ENCODE assay signal across 1 cellular context in genomic region chrX:131764224-131764623, GRCh38.
TF ChIP-seq lines count a peak whose summit lies in the region.

No MANE protein-coding gene starts in this region.

TF ChIP-seq in GM12878, 131 proteins besides CTCF, POLR2A, EP300 and RAD21:
- no peak for TF ChIP-seq GATAD2B (conservative IDR thresholded peaks at IDR 0.05; ENCODE audit: low read depth)
- TF ChIP-seq ZBTB40 (IDR thresholded peaks at IDR 0.05; ENCODE audit: borderline replicate concordance), result no peak
- TF ChIP-seq NFIC (IDR thresholded peaks at IDR 0.05; ENCODE audit: low read depth, low read length), result no peak
- TF ChIP-seq, protein P1, sequence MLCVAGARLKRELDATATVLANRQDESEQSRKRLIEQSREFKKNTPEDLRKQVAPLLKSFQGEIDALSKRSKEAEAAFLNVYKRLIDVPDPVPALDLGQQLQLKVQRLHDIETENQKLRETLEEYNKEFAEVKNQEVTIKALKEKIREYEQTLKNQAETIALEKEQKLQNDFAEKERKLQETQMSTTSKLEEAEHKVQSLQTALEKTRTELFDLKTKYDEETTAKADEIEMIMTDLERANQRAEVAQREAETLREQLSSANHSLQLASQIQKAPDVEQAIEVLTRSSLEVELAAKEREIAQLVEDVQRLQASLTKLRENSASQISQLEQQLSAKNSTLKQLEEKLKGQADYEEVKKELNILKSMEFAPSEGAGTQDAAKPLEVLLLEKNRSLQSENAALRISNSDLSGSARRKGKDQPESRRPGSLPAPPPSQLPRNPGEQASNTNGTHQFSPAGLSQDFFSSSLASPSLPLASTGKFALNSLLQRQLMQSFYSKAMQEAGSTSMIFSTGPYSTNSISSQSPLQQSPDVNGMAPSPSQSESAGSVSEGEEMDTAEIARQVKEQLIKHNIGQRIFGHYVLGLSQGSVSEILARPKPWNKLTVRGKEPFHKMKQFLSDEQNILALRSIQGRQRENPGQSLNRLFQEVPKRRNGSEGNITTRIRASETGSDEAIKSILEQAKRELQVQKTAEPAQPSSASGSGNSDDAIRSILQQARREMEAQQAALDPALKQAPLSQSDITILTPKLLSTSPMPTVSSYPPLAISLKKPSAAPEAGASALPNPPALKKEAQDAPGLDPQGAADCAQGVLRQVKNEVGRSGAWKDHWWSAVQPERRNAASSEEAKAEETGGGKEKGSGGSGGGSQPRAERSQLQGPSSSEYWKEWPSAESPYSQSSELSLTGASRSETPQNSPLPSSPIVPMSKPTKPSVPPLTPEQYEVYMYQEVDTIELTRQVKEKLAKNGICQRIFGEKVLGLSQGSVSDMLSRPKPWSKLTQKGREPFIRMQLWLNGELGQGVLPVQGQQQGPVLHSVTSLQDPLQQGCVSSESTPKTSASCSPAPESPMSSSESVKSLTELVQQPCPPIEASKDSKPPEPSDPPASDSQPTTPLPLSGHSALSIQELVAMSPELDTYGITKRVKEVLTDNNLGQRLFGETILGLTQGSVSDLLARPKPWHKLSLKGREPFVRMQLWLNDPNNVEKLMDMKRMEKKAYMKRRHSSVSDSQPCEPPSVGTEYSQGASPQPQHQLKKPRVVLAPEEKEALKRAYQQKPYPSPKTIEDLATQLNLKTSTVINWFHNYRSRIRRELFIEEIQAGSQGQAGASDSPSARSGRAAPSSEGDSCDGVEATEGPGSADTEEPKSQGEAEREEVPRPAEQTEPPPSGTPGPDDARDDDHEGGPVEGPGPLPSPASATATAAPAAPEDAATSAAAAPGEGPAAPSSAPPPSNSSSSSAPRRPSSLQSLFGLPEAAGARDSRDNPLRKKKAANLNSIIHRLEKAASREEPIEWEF (IDR thresholded peaks at IDR 0.05; ENCODE audit: insufficient replicate concordance, low read depth, low read length), result no peak
- TF ChIP-seq JUND (IDR thresholded peaks at IDR 0.05; ENCODE audit: low read depth, low read length), result no peak
- no peak for TF ChIP-seq FOS (IDR thresholded peaks at IDR 0.05; ENCODE audit: borderline replicate concordance, extremely low read depth, insufficient read length)
- TF ChIP-seq ZNF207 (IDR thresholded peaks at IDR 0.05; ENCODE audit: borderline replicate concordance), result no peak
- no peak for TF ChIP-seq SUZ12 (IDR thresholded peaks at IDR 0.05; ENCODE audit: unreplicated experiment)
- no peak for TF ChIP-seq NBN (IDR thresholded peaks at IDR 0.05)
- TF ChIP-seq PRDM15 (CRISPR knock-in tag; IDR thresholded peaks at IDR 0.05), result no peak
- TF ChIP-seq, protein P2, sequence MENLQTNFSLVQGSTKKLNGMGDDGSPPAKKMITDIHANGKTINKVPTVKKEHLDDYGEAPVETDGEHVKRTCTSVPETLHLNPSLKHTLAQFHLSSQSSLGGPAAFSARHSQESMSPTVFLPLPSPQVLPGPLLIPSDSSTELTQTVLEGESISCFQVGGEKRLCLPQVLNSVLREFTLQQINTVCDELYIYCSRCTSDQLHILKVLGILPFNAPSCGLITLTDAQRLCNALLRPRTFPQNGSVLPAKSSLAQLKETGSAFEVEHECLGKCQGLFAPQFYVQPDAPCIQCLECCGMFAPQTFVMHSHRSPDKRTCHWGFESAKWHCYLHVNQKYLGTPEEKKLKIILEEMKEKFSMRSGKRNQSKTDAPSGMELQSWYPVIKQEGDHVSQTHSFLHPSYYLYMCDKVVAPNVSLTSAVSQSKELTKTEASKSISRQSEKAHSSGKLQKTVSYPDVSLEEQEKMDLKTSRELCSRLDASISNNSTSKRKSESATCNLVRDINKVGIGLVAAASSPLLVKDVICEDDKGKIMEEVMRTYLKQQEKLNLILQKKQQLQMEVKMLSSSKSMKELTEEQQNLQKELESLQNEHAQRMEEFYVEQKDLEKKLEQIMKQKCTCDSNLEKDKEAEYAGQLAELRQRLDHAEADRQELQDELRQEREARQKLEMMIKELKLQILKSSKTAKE (IDR thresholded peaks at IDR 0.05; ENCODE audit: low read depth, poor library complexity, severe bottlenecking), result no peak
- TF ChIP-seq RCOR1 (conservative IDR thresholded peaks at IDR 0.05; ENCODE audit: low read depth, low read length), result no peak
- TF ChIP-seq, protein P3, sequence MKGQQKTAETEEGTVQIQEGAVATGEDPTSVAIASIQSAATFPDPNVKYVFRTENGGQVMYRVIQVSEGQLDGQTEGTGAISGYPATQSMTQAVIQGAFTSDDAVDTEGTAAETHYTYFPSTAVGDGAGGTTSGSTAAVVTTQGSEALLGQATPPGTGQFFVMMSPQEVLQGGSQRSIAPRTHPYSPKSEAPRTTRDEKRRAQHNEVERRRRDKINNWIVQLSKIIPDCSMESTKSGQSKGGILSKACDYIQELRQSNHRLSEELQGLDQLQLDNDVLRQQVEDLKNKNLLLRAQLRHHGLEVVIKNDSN (IDR thresholded peaks at IDR 0.05; ENCODE audit: borderline replicate concordance, extremely low read length, insufficient read depth, low read depth, low read length), result no peak
TF ChIP-seq in GM12878: peak in this region for 0.
